9 cellular contexts compared by ENCODE assay signal in genomic region chr11:325796-326591, GRCh38. TPM values are rescaled to one million over a fixed set of nuclear protein-coding genes. Genes with fewer than 3 reads are reported as not detected.
DNase-seq lines count a peak whose midpoint lies in the region; ATAC-seq, FAIRE-seq and TF ChIP-seq lines count a peak whose summit lies in the region.
"Had no signal": no experiment of that assay in that cellular context is flagged by ENCODE, and none has a peak within 500 bp of the region (broad histone marks: within the 10 kb centered on the region; RNA-seq: fewer than 3 reads in every experiment).

No MANE protein-coding gene starts in this region.

- H3K4me3 Mint-ChIP-seq in activated T-cell treated with anti-CD3 and anti-CD28 coated beads, Interleukin-2, amount 50 U/mL, for 24 hours, result peak overlapping the region; percentile 67
- peak overlapping the region; percentile 59 to 85 (median 78) for H3K4me3 Mint-ChIP-seq in naive thymus-derived CD4-positive, alpha-beta T cell

- peak overlapping the region; percentile 96 for H3K27ac Mint-ChIP-seq in activated T-cell treated with anti-CD3 and anti-CD28 coated beads, Interleukin-2, amount 50 U/mL, for 24 hours
- peak overlapping the region; percentile 84 to 97 (median 94) for H3K27ac Mint-ChIP-seq in naive thymus-derived CD4-positive, alpha-beta T cell

- TF ChIP-seq CTCF in tibial nerve (IDR thresholded peaks at IDR 0.05), result no peak

- no peaks in the 10 kb centered on the region for H3K27me3 ChIP-seq in naive thymus-derived CD4-positive, alpha-beta T cell (ENCODE audit: control insufficient read depth in 2 of 2, insufficient read depth in 2 of 2, low read length in 2 of 2)
- no peaks in the 10 kb centered on the region for H3K27me3 ChIP-seq in tibial nerve

- in situ Hi-C loops in KBM-7 (cut with MboI; ENCODE audit: low pct_unique_long_range_greater_than_20kb, low sequenced_read_pairs), result no loop called here

- no peak for TF ChIP-seq POLR2A in tibial nerve (IDR thresholded peaks at IDR 0.05)

- H3K4me1 ChIP-seq in naive thymus-derived CD4-positive, alpha-beta T cell (ENCODE audit: control insufficient read depth in 2 of 2, insufficient read depth in 2 of 2, low read length in 2 of 2), result peaks cover 30 to 57% of the 10 kb centered on the region in 2 donors
- H3K4me1 ChIP-seq in tibial nerve, result peaks cover 4 to 61% (median 44%) of the 10 kb centered on the region in 4 donors

- H3K27me3 Mint-ChIP-seq in activated T-cell treated with anti-CD3 and anti-CD28 coated beads, Interleukin-2, amount 50 U/mL, for 24 hours, result no peaks in the 10 kb centered on the region
- no peaks in the 10 kb centered on the region for H3K27me3 Mint-ChIP-seq in naive thymus-derived CD4-positive, alpha-beta T cell

- H3K9me3 ChIP-seq in naive thymus-derived CD4-positive, alpha-beta T cell (ENCODE audit: control insufficient read depth in 2 of 3, low read length in 3 of 3), result no peaks in the 10 kb centered on the region
- no peaks in the 10 kb centered on the region for H3K9me3 ChIP-seq in tibial nerve

- H3K36me3 Mint-ChIP-seq in activated T-cell treated with anti-CD3 and anti-CD28 coated beads, Interleukin-2, amount 50 U/mL, for 24 hours (ENCODE audit: low read depth), result no peaks in the 10 kb centered on the region
- peaks cover 0 to 5% (median 0%) of the 10 kb centered on the region in 5 donors for H3K36me3 Mint-ChIP-seq in naive thymus-derived CD4-positive, alpha-beta T cell

- FAIRE-seq in urothelium cell line (lab: Jason Lieb, UNC), result no peak

- H3K27ac ChIP-seq in caudate nucleus (ENCODE audit: low read depth, low read length) (peak overlapping the region; percentile 93), tibial nerve (peak overlapping the region; percentile 86 to 97 (median 94))
- peak overlapping the region; percentile 88 for H3K27ac ChIP-seq in naive thymus-derived CD4-positive, alpha-beta T cell (ENCODE audit: low read depth, low read length)

- DNase-seq in activated T-cell treated with anti-CD3 and anti-CD28 coated beads, Interleukin-2, amount 50 U/mL, for 24 hours, result no peak
- DNase-seq in activated T-cell treated with anti-CD3 and anti-CD28 coated beads, Interleukin-2, amount 50 U/mL, for 1 hour, result no peak
- no peak for DNase-seq in caudate nucleus (lab: John Stamatoyannopoulos, UW)
- DNase-seq in naive thymus-derived CD4-positive, alpha-beta T cell, result no peak
- DNase-seq in tibial nerve (ENCODE audit: low spot score in 2 of 2), result peak in 1 of 2 donors; percentile 13
- no peak for DNase-seq in urothelium cell line (ENCODE audit: low spot score)
- no peak for DNase-seq in KBM-7
- no peak for DNase-seq in GM19240 (ENCODE audit: insufficient read length, low spot score)
- DNase-seq: NCI-H446 had no signal

- POLR2A ChIA-PET in naive thymus-derived CD4-positive, alpha-beta T cell (lab: Charles Lee), result interaction anchor here (0.7 to 5.2 kb wide), 9 partner anchors 9 to 124 kb away, joined by 3 to 41 read pairs (median 6); partner anchors contain the start of gene PTDSS2

- ATAC-seq in naive thymus-derived CD4-positive, alpha-beta T cell, result no peak

- TF ChIP-seq EP300 in tibial nerve (IDR thresholded peaks at IDR 0.05), result no peak

- intact Hi-C loops in naive thymus-derived CD4-positive, alpha-beta T cell (cut with micrococcal nuclease), result loop anchor here in 1 of 2 donors (2.0 kb wide), 1 partner anchor 29 kb away; no protein-coding TSS in a partner anchor

- CTCF ChIA-PET in naive thymus-derived CD4-positive, alpha-beta T cell (lab: Charles Lee), result no interaction called here

- no peaks in the 10 kb centered on the region for H3K9me3 Mint-ChIP-seq in activated T-cell treated with anti-CD3 and anti-CD28 coated beads, Interleukin-2, amount 50 U/mL, for 24 hours
- H3K9me3 Mint-ChIP-seq in naive thymus-derived CD4-positive, alpha-beta T cell, result no peaks in the 10 kb centered on the region

- H3K4me3 ChIP-seq in naive thymus-derived CD4-positive, alpha-beta T cell (ENCODE audit: low read length), result peak overlapping the region; percentile 50
- H3K4me3 ChIP-seq in tibial nerve, result no peak overlapping the region

- peaks cover 59% of the 10 kb centered on the region for H3K4me1 Mint-ChIP-seq in activated T-cell treated with anti-CD3 and anti-CD28 coated beads, Interleukin-2, amount 50 U/mL, for 24 hours (ENCODE audit: low read depth)
- H3K4me1 Mint-ChIP-seq in naive thymus-derived CD4-positive, alpha-beta T cell, result peaks cover 43 to 71% (median 63%) of the 10 kb centered on the region in 7 donors

- WGBS in tibial nerve, 2 donors, result 85 to 89% methylated on average over 30 of the region's 30 CpGs

- H3K36me3 ChIP-seq in naive thymus-derived CD4-positive, alpha-beta T cell (ENCODE audit: control insufficient read depth in 2 of 3, insufficient read depth in 3 of 3, low read length in 3 of 3), result no peaks in the 10 kb centered on the region
- no peaks in the 10 kb centered on the region for H3K36me3 ChIP-seq in tibial nerve

RNA-seq across cellular contexts. Expression of gene IFITM3, which starts 5.3 kb away (rescaled TPM):
- 10 to 100 TPM in 3 of 5 experiments, 1 to 10 TPM in 2; 6.7 to 43.1 (median 13.2) TPM for total RNA-seq in naive thymus-derived CD4-positive, alpha-beta T cell
- 100 to 1,000 TPM in 1 of 2 donors, 1 to 10 TPM in 1; 5.1 to 194 TPM for polyA plus RNA-seq in naive thymus-derived CD4-positive, alpha-beta T cell
- 100 to 1,000 TPM; 258 to 816 (median 325) TPM for total RNA-seq in tibial nerve

RNA-seq across cellular contexts. Expression of gene IFITM1, which starts 12.2 kb away (rescaled TPM):
- 100 to 1,000 TPM in 4 of 5 experiments, 10 to 100 TPM in 1; 97.4 to 985 (median 241) TPM for total RNA-seq in naive thymus-derived CD4-positive, alpha-beta T cell
- polyA plus RNA-seq in naive thymus-derived CD4-positive, alpha-beta T cell, result 1,000 to 10,000 TPM; 1,878 to 2,355 TPM
- total RNA-seq in tibial nerve, result 100 to 1,000 TPM; 216 to 431 (median 256) TPM

RNA-seq across cellular contexts. Expression of gene IFITM2, which starts 18.4 kb away (rescaled TPM):
- 1,000 to 10,000 TPM in 1 of 5 experiments, 100 to 1,000 TPM in 4; 143 to 1,924 (median 528) TPM for total RNA-seq in naive thymus-derived CD4-positive, alpha-beta T cell
- polyA plus RNA-seq in naive thymus-derived CD4-positive, alpha-beta T cell, result 1,000 to 10,000 TPM; 2,860 to 3,315 TPM
- 100 to 1,000 TPM; 258 to 624 (median 292) TPM for total RNA-seq in tibial nerve

RNA-seq across cellular contexts. Expression of gene IFITM5, which starts 26.7 kb away (rescaled TPM):
- not detected for total RNA-seq in naive thymus-derived CD4-positive, alpha-beta T cell
- not detected for polyA plus RNA-seq in naive thymus-derived CD4-positive, alpha-beta T cell
- not detected for total RNA-seq in tibial nerve

RNA-seq across cellular contexts. Expression of gene PGGHG, which starts 37.1 kb away (rescaled TPM):
- total RNA-seq in naive thymus-derived CD4-positive, alpha-beta T cell, result 100 to 1,000 TPM; 325 to 656 (median 348) TPM
- polyA plus RNA-seq in naive thymus-derived CD4-positive, alpha-beta T cell, result 10 to 100 TPM in 1 of 2 donors, 1 to 10 TPM in 1; 5.1 to 11.7 TPM
- total RNA-seq in tibial nerve, result 100 to 1,000 TPM in 1 of 4 donors, 10 to 100 TPM in 3; 43.7 to 166 (median 55.6) TPM

Comparison
In these comparisons a context has a peak if more than half of its experiments do, and no peak if none do; other contexts are left out.
1. RNA of gene IFITM3, which starts 5.3 kb away (total RNA-seq): 258 to 816 TPM in tibial nerve; 6.7 to 43.1 TPM in naive thymus-derived CD4-positive, alpha-beta T cell; every median in the first group is over 4 times any median in the second.
2. Peak in every context shown above with its lines, with median percentiles within 50 percentile points of each other: H3K27ac ChIP-seq.